In genomic region chr1:227886503-227886961, GRCh38 we compare ENCODE assay signal across 1 cellular context.
TF ChIP-seq lines count a peak whose summit lies in the region.

No MANE protein-coding gene starts in this region.

TF ChIP-seq in H1, 55 proteins besides CTCF, POLR2A, EP300 and RAD21 (continued from another document):
- TF ChIP-seq CHD7 (IDR thresholded peaks at IDR 0.05; ENCODE audit: insufficient replicate concordance, low read length), result no peak
- TF ChIP-seq BRCA1 (IDR thresholded peaks at IDR 0.05; ENCODE audit: low read depth, low read length), result no peak
- TF ChIP-seq HDAC6 (IDR thresholded peaks at IDR 0.05; ENCODE audit: low read depth, low read length), result no peak
- TF ChIP-seq CTBP2 (IDR thresholded peaks at IDR 0.05; ENCODE audit: borderline replicate concordance, insufficient read depth, insufficient read length, low read length), result no peak
- no peak for TF ChIP-seq MAFK (IDR thresholded peaks at IDR 0.05; ENCODE audit: low read depth, low read length)
- no peak for TF ChIP-seq CBX8 (IDR thresholded peaks at IDR 0.05; ENCODE audit: borderline replicate concordance, low read depth, low read length)
- TF ChIP-seq NANOG (IDR thresholded peaks at IDR 0.05; ENCODE audit: insufficient read depth, low read depth, low read length, poor library complexity, severe bottlenecking), result no peak
- TF ChIP-seq TAF7 (optimal IDR thresholded peaks at IDR 0.05; ENCODE audit: borderline replicate concordance, low read depth, low read length), result no peak
- no peak for TF ChIP-seq NRF1 (IDR thresholded peaks at IDR 0.05; ENCODE audit: low read depth, low read length)
- no peak for TF ChIP-seq SUZ12 (IDR thresholded peaks at IDR 0.05; ENCODE audit: low read length)
- no peak for TF ChIP-seq ZNF274 (IDR thresholded peaks at IDR 0.05; ENCODE audit: borderline replicate concordance, extremely low read depth, low read length)
